ENCODE assay signal across 16 cellular contexts in the genomic region with DNA sequence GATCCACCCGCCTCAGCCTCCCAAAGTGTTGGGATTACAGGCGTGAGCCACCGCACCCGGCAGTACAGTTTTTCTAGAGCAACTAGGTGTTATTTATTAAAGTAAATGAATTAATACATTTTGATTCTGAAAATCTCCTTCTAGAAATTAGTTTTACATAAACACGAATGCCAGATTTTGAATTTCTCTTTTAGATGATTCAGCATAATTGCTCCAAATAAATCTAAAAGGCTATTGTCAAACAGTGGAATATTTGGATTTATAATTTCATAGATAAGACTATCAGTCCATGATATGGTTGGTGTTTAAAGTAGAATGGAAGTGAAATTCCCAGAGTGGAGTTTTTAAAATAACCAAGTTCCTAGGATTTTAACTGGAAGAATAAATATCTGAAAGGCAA. TPM values are rescaled to one million over a fixed set of nuclear protein-coding genes. Genes with fewer than 3 reads are reported as not detected.
DNase-seq lines count a peak whose midpoint lies in the region; ATAC-seq and TF ChIP-seq lines count a peak whose summit lies in the region.
"Had no signal": no experiment of that assay in that cellular context is flagged by ENCODE, and none has a peak within 500 bp of the region (broad histone marks: within the 10 kb centered on the region; RNA-seq: fewer than 3 reads in every experiment).

No MANE protein-coding gene starts in this region.

- CTCF ChIA-PET in activated CD8-positive, alpha-beta memory T cell treated with anti-CD3 and anti-CD28 coated beads, Interleukin-2, amount 10 ng/mL, durations not matched to agents 7 days and 5 days (lab: Charles Lee) = no interaction called here

- H3K4me1 ChIP-seq in GM23338 (ENCODE audit: insufficient read depth) = peaks cover 25% of the 10 kb centered on the region
- H3K4me1 ChIP-seq in neural progenitor cell = peaks cover 19% of the 10 kb centered on the region
- H3K4me1 ChIP-seq in Peyer's patch = peaks cover 0 to 8% (median 0%) of the 10 kb centered on the region in 4 donors
- H3K4me1 ChIP-seq: colonic mucosa had no signal

- TF ChIP-seq POLR2A in Peyer's patch (IDR thresholded peaks at IDR 0.05) = no peak

- intact Hi-C loops in activated T-helper 1 cell treated with anti-CD3 and anti-CD28 coated beads, Interleukin-12 subunit alpha, Interleukin-12 subunit beta, Interleukin-2, Interleukin-4 antibody, amounts not matched to agents 30 ng/mL and 10 ng/mL and 1 ng/mL, durations not matched to agents 14 hours and 24 hours and 36 hours (cut with micrococcal nuclease) = loop anchor here (2.0 to 5.0 kb wide), 2 partner anchors 149 to 220 kb away; no protein-coding TSS in a partner anchor

- TF ChIP-seq CTCF in GM23338 (conservative IDR thresholded peaks at IDR 0.05; ENCODE audit: low read depth in 2 of 2) = no peak
- TF ChIP-seq CTCF in neural progenitor cell (IDR thresholded peaks at IDR 0.05) = no peak
- no peak for TF ChIP-seq CTCF in Peyer's patch (IDR thresholded peaks at IDR 0.05)

- no peaks in the 10 kb centered on the region for H3K9me2 ChIP-seq in GM23338 (ENCODE audit: insufficient read depth)

- no peaks in the 10 kb centered on the region for H3K9me3 ChIP-seq in neural progenitor cell (ENCODE audit: low read depth)
- no peaks in the 10 kb centered on the region for H3K9me3 ChIP-seq in Peyer's patch
- H3K9me3 ChIP-seq: colonic mucosa, stomach had no signal

- H3F3A ChIP-seq in GM23338 (replicated peaks; ENCODE audit: low read depth) (no peaks in the 10 kb centered on the region), neural progenitor cell (ENCODE audit: low read depth) (peaks cover 22% of the 10 kb centered on the region)

- peaks cover 27% of the 10 kb centered on the region for H3K79me2 ChIP-seq in GM23338 (replicated peaks; ENCODE audit: insufficient read depth)
- H3K79me2 ChIP-seq in neural progenitor cell (ENCODE audit: low read depth) = peaks cover 32% of the 10 kb centered on the region

- peaks cover 21% of the 10 kb centered on the region for H3K27me3 Mint-ChIP-seq in activated CD8-positive, alpha-beta memory T cell treated with anti-CD3 and anti-CD28 coated beads, Interleukin-2, amount 10 ng/mL, durations not matched to agents 7 days and 5 days
- H3K27me3 Mint-ChIP-seq in GM23338 (ENCODE audit: insufficient read depth, low read depth, poor library complexity) (peaks cover 7% of the 10 kb centered on the region), neural progenitor cell (ENCODE audit: insufficient read depth, low read depth) (peaks cover 11% of the 10 kb centered on the region)
- H3K27me3 Mint-ChIP-seq in activated T-helper 1 cell treated with anti-CD3 and anti-CD28 coated beads, Interleukin-12 subunit alpha, Interleukin-12 subunit beta, Interleukin-2, Interleukin-4 antibody, amounts not matched to agents 30 ng/mL and 10 ng/mL and 1 ng/mL, durations not matched to agents 14 hours and 24 hours and 36 hours (ENCODE audit: insufficient read depth) = peaks cover 12% of the 10 kb centered on the region

- no peaks in the 10 kb centered on the region for H3K9me3 Mint-ChIP-seq in activated CD8-positive, alpha-beta memory T cell treated with anti-CD3 and anti-CD28 coated beads, Interleukin-2, amount 10 ng/mL, durations not matched to agents 7 days and 5 days (ENCODE audit: low read depth)
- H3K9me3 Mint-ChIP-seq in GM23338 (no peaks in the 10 kb centered on the region; the same call in 2 of the 3 replicates), neural progenitor cell (no peaks in the 10 kb centered on the region)
- no peaks in the 10 kb centered on the region for H3K9me3 Mint-ChIP-seq in activated T-helper 1 cell treated with anti-CD3 and anti-CD28 coated beads, Interleukin-12 subunit alpha, Interleukin-12 subunit beta, Interleukin-2, Interleukin-4 antibody, amounts not matched to agents 30 ng/mL and 10 ng/mL and 1 ng/mL, durations not matched to agents 14 hours and 24 hours and 36 hours

- no peak overlapping the region for H3K4me2 ChIP-seq in GM23338
- H3K4me2 ChIP-seq in neural progenitor cell = no peak overlapping the region

- H3K9ac ChIP-seq in neural progenitor cell = no peak overlapping the region

- H3K36me3 Mint-ChIP-seq in activated CD8-positive, alpha-beta memory T cell treated with anti-CD3 and anti-CD28 coated beads, Interleukin-2, amount 10 ng/mL, durations not matched to agents 7 days and 5 days = peaks cover 21% of the 10 kb centered on the region
- H3K36me3 Mint-ChIP-seq in GM23338 (ENCODE audit: low read depth) (peaks cover 14% of the 10 kb centered on the region; the same call in 2 of the 3 replicates), neural progenitor cell (peaks cover 16% of the 10 kb centered on the region)
- peaks cover 20% of the 10 kb centered on the region for H3K36me3 Mint-ChIP-seq in activated T-helper 1 cell treated with anti-CD3 and anti-CD28 coated beads, Interleukin-12 subunit alpha, Interleukin-12 subunit beta, Interleukin-2, Interleukin-4 antibody, amounts not matched to agents 30 ng/mL and 10 ng/mL and 1 ng/mL, durations not matched to agents 14 hours and 24 hours and 36 hours (ENCODE audit: low read depth)

- H3K27me3 ChIP-seq in GM23338 (ENCODE audit: insufficient read depth) (no peaks in the 10 kb centered on the region), neural progenitor cell (no peaks in the 10 kb centered on the region), Peyer's patch (no peaks in the 10 kb centered on the region)
- H3K27me3 ChIP-seq: colonic mucosa, stomach had no signal

- H3K4me3 Mint-ChIP-seq in activated CD8-positive, alpha-beta memory T cell treated with anti-CD3 and anti-CD28 coated beads, Interleukin-2, amount 10 ng/mL, durations not matched to agents 7 days and 5 days = peak overlapping the region; percentile 31
- no peak overlapping the region; the same call in 2 of the 3 replicates for H3K4me3 Mint-ChIP-seq in GM23338
- peak overlapping the region; percentile 97 for H3K4me3 Mint-ChIP-seq in activated T-helper 1 cell treated with anti-CD3 and anti-CD28 coated beads, Interleukin-12 subunit alpha, Interleukin-12 subunit beta, Interleukin-2, Interleukin-4 antibody, amounts not matched to agents 30 ng/mL and 10 ng/mL and 1 ng/mL, durations not matched to agents 14 hours and 24 hours and 36 hours
- H3K4me3 Mint-ChIP-seq in neural progenitor cell = no peak overlapping the region

- no peak overlapping the region for H3K27ac Mint-ChIP-seq in activated CD8-positive, alpha-beta memory T cell treated with anti-CD3 and anti-CD28 coated beads, Interleukin-2, amount 10 ng/mL, durations not matched to agents 7 days and 5 days
- H3K27ac Mint-ChIP-seq in GM23338 (no peak overlapping the region; the same call in 1 of the 2 replicates), neural progenitor cell (no peak overlapping the region)
- peak overlapping the region; percentile 41 for H3K27ac Mint-ChIP-seq in activated T-helper 1 cell treated with anti-CD3 and anti-CD28 coated beads, Interleukin-12 subunit alpha, Interleukin-12 subunit beta, Interleukin-2, Interleukin-4 antibody, amounts not matched to agents 30 ng/mL and 10 ng/mL and 1 ng/mL, durations not matched to agents 14 hours and 24 hours and 36 hours

- peaks cover 38% of the 10 kb centered on the region for H3K4me1 Mint-ChIP-seq in activated CD8-positive, alpha-beta memory T cell treated with anti-CD3 and anti-CD28 coated beads, Interleukin-2, amount 10 ng/mL, durations not matched to agents 7 days and 5 days
- H3K4me1 Mint-ChIP-seq in GM23338 (peaks cover 27% of the 10 kb centered on the region), neural progenitor cell (peaks cover 21% of the 10 kb centered on the region)
- H3K4me1 Mint-ChIP-seq in activated T-helper 1 cell treated with anti-CD3 and anti-CD28 coated beads, Interleukin-12 subunit alpha, Interleukin-12 subunit beta, Interleukin-2, Interleukin-4 antibody, amounts not matched to agents 30 ng/mL and 10 ng/mL and 1 ng/mL, durations not matched to agents 14 hours and 24 hours and 36 hours (ENCODE audit: low read depth) = peaks cover 39% of the 10 kb centered on the region

- DNase-seq in activated CD8-positive, alpha-beta memory T cell treated with anti-CD3 and anti-CD28 coated beads, Interleukin-2, amount 10 ng/mL, durations not matched to agents 7 days and 5 days = no peak
- no peak for DNase-seq in activated CD8-positive, alpha-beta memory T cell treated with anti-CD3 and anti-CD28 coated beads, Interleukin-2, amount 50 U/mL, for 48 hours
- no peak for DNase-seq in GM23338 (ENCODE audit: low spot score)
- DNase-seq in activated T-helper 1 cell treated with anti-CD3 and anti-CD28 coated beads, Interleukin-12 subunit alpha, Interleukin-12 subunit beta, Interleukin-2, Interleukin-4 antibody, amounts not matched to agents 30 ng/mL and 10 ng/mL and 1 ng/mL, durations not matched to agents 14 hours and 24 hours and 36 hours (ENCODE audit: low spot score) = no peak
- DNase-seq in neural progenitor cell (ENCODE audit: low spot score) = no peak
- no peak for DNase-seq in Peyer's patch
- no peak for DNase-seq in cerebellar nuclear complex (lab: John Stamatoyannopoulos, UW)
- DNase-seq: activated effector memory CD4-positive, alpha-beta T cell treated with anti-CD3 and anti-CD28 coated beads, Interleukin-2, amount 50 U/mL, for 16 hours; colonic mucosa; EL; mesenchymal stem cell; NCI-H1092; retina; stimulated activated CD4-positive, alpha-beta T cell treated with anti-CD3 and anti-CD28 coated beads, Interleukin-15, amount 100 ng/mL, for 24 hours; stomach had no signal

- H4K20me1 ChIP-seq in GM23338 (replicated peaks; ENCODE audit: insufficient read depth) (no peaks in the 10 kb centered on the region), neural progenitor cell (ENCODE audit: low read depth) (no peaks in the 10 kb centered on the region)

- H3K27ac ChIP-seq in GM23338 (ENCODE audit: low read depth) (peak overlapping the region; percentile 61), neural progenitor cell (no peak overlapping the region), Peyer's patch (no peak overlapping the region)

- H3K36me3 ChIP-seq in GM23338 (ENCODE audit: insufficient read depth) (no peaks in the 10 kb centered on the region), neural progenitor cell (peaks cover 6% of the 10 kb centered on the region), Peyer's patch (no peaks in the 10 kb centered on the region)
- H3K36me3 ChIP-seq: colonic mucosa, stomach had no signal

- H3K4me3 ChIP-seq in GM23338 (no peak overlapping the region), neural progenitor cell (no peak overlapping the region), Peyer's patch (no peak overlapping the region)
- H3K4me3 ChIP-seq: colonic mucosa had no signal

- no peak overlapping the region for H2AFZ ChIP-seq in GM23338
- peak overlapping the region; percentile 82 for H2AFZ ChIP-seq in neural progenitor cell (replicated peaks)

- no peak for ATAC-seq in activated CD8-positive, alpha-beta memory T cell treated with anti-CD3 and anti-CD28 coated beads, Interleukin-2, amount 10 ng/mL, durations not matched to agents 7 days and 5 days
- ATAC-seq in GM23338 (no peak), HG02840 (IDR thresholded peaks at IDR 0.05; ENCODE audit: low FRiP score, unreplicated experiment) (no peak)

RNA-seq across cellular contexts. Expression of a gene that starts 1.5 kb away (rescaled TPM):
- total RNA-seq in activated CD8-positive, alpha-beta memory T cell treated with anti-CD3 and anti-CD28 coated beads, Interleukin-2, amount 10 ng/mL, durations not matched to agents 7 days and 5 days = 10 to 100 TPM; 36.0 to 36.7 TPM
- total RNA-seq in GM23338 (2014; rRNA removed; shearing (Covaris generic)) = 69.1 and 72.0 TPM in 2 replicates
- 87.9 and 88.7 TPM in 2 replicates for polyA plus RNA-seq in GM23338 (2016; fragmentation: Nextera tagmentation; extraction: Ambion mirVana)
- total RNA-seq in activated T-helper 1 cell treated with anti-CD3 and anti-CD28 coated beads, Interleukin-12 subunit alpha, Interleukin-12 subunit beta, Interleukin-2, Interleukin-4 antibody, amounts not matched to agents 30 ng/mL and 10 ng/mL and 1 ng/mL, durations not matched to agents 14 hours and 24 hours and 36 hours = 42.9 and 43.8 TPM in 2 replicates
- 53.1 and 80.4 TPM in 2 replicates for total RNA-seq in neural progenitor cell (ENCODE audit: low replicate concordance)
- total RNA-seq in Peyer's patch = 100 to 1,000 TPM in 1 of 4 donors, 10 to 100 TPM in 3; 26.6 to 172 (median 42.9) TPM

Comparison
In these comparisons a context has a peak if more than half of its experiments do, and no peak if none do; other contexts are left out.
1. H3K4me3 Mint-ChIP-seq: peak in activated CD8-positive, alpha-beta memory T cell treated with anti-CD3 and anti-CD28 coated beads, Interleukin-2, amount 10 ng/mL, durations not matched to agents 7 days and 5 days (single experiment) and activated T-helper 1 cell treated with anti-CD3 and anti-CD28 coated beads, Interleukin-12 subunit alpha, Interleukin-12 subunit beta, Interleukin-2, Interleukin-4 antibody, amounts not matched to agents 30 ng/mL and 10 ng/mL and 1 ng/mL, durations not matched to agents 14 hours and 24 hours and 36 hours (single experiment); none in GM23338 (single experiment) and neural progenitor cell (single experiment).